In genomic region chr14:41389355-41389754, GRCh38 we compare ENCODE assay signal across 33 cellular contexts.
"Had no signal": no experiment of that assay in that cellular context is flagged by ENCODE, and none has a peak within 500 bp of the region (broad histone marks: within the 10 kb centered on the region; RNA-seq: fewer than 3 reads in every experiment).

No MANE protein-coding gene starts in this region.

- H3K36me3 ChIP-seq: MG63 had no signal

- DNase-seq: Karpas-422, Kasumi-1, MG63, MM.1S, MV-4-11, NCI-H1048, NCI-H1092, NCI-H1092 treated with DMSO at 0.1 percent for 48 hours, NCI-H1105, NCI-H1105 treated with DMSO at 0.1 percent for 48 hours, NCI-H1417 treated with DMSO at 0.1 percent for 48 hours, NCI-H1436, NCI-H1436 treated with DMSO at 0.1 percent for 48 hours, NCI-H146, NCI-H1694, NCI-H1694 treated with DMSO at 0.1 percent for 48 hours, NCI-H187, NCI-H187 treated with DMSO at 0.1 percent for 48 hours, NCI-H1930, NCI-H2029, NCI-H2029 treated with DMSO at 0.1 percent for 48 hours, NCI-H2081, NCI-H2081 treated with DMSO at 0.1 percent for 48 hours, NCI-H2107, NCI-H2171, NCI-H2171 treated with DMSO at 0.1 percent for 48 hours, NCI-H2227 treated with DMSO at 0.1 percent for 48 hours, NCI-H226, NCI-H345, NCI-H446, NCI-H446 treated with DMSO at 0.1 percent for 48 hours, NCI-H510A, NCI-H510A treated with DMSO at 0.1 percent for 48 hours had no signal

- H3K4me3 ChIP-seq: MG63 had no signal

- H3K9me3 ChIP-seq: MG63 had no signal

- H3K27me3 ChIP-seq: MG63 had no signal
